Comparison of ENCODE assay signal across 13 cellular contexts in genomic region chr20:19211252-19211651, GRCh38. TPM values are rescaled to one million over a fixed set of nuclear protein-coding genes. Genes with fewer than 3 reads are reported as not detected.
DNase-seq lines count a peak whose midpoint lies in the region; ATAC-seq and TF ChIP-seq lines count a peak whose summit lies in the region.
"Had no signal": no experiment of that assay in that cellular context is flagged by ENCODE, and none has a peak within 500 bp of the region (broad histone marks: within the 10 kb centered on the region; RNA-seq: fewer than 3 reads in every experiment).

No MANE protein-coding gene starts in this region.

- intact Hi-C loops in left lung (cut with DNase I), result no loop called here

- peaks cover 23% of the 10 kb centered on the region for H3K4me1 ChIP-seq in HUES64 (ENCODE audit: insufficient read depth, low read length)
- H3K4me1 ChIP-seq in muscle layer of colon (ENCODE audit: insufficient read depth, low read length), result peaks cover 22% of the 10 kb centered on the region
- H3K4me1 ChIP-seq in subcutaneous abdominal adipose tissue (ENCODE audit: control insufficient read depth in 5 of 5, insufficient read depth in 5 of 5, low read length in 5 of 5), result peaks cover 0 to 42% (median 30%) of the 10 kb centered on the region in 5 donors
- peaks cover 9 to 19% of the 10 kb centered on the region in 2 donors for H3K4me1 ChIP-seq in left lung

- no peak overlapping the region for H3K27ac ChIP-seq in HUES64 (ENCODE audit: low read depth, low read length)
- peak overlapping the region; percentile 82 for H3K27ac ChIP-seq in muscle layer of colon (ENCODE audit: low read depth, low read length)
- H3K27ac ChIP-seq in subcutaneous abdominal adipose tissue (ENCODE audit: low read depth, low read length), result no peak overlapping the region
- H3K27ac ChIP-seq in left lung, result no peak overlapping the region

- H3K4me3 ChIP-seq in HUES64 (ENCODE audit: low read length) (peak overlapping the region; percentile 57), choroid plexus epithelial cell (ENCODE audit: low read depth, low read length) (peak overlapping the region; percentile 57), muscle layer of colon (ENCODE audit: low read depth in 1 of 2, low read length in 2 of 2) (peak overlapping the region; percentile 17 to 62), subcutaneous abdominal adipose tissue (ENCODE audit: low read depth in 1 of 5, low read length in 5 of 5) (peak overlapping the region in 3 of 5 donors; percentile 43 to 72 (median 69)), left lung (peak overlapping the region in 1 of 2 donors; percentile 52)

- ATAC-seq in GM18870 (IDR thresholded peaks at IDR 0.05; ENCODE audit: unreplicated experiment) (no peak), left lung (no peak)

- DNase-seq in choroid plexus epithelial cell (ENCODE audit: low read depth) (no peak), SHP77 treated with DMSO at 0.1 percent for 48 hours (lab: John Stamatoyannopoulos, UW) (no peak), left lung (no peak)
- DNase-seq: activated CD8-positive, alpha-beta memory T cell treated with anti-CD3 and anti-CD28 coated beads for 24 hours; activated naive CD4-positive, alpha-beta T cell treated with anti-CD3 and anti-CD28 coated beads for 36 hours; CD8-positive, alpha-beta memory T cell; NCI-H146; NCI-H774; stimulated activated naive CD4-positive, alpha-beta T cell treated with Interleukin-2 at 50 U/mL for 16 hours had no signal

- H3K27me3 ChIP-seq in HUES64 (ENCODE audit: insufficient read depth, low read length) (peaks cover 45% of the 10 kb centered on the region), muscle layer of colon (ENCODE audit: control insufficient read depth in 1 of 2, insufficient read depth in 2 of 2, low read length in 2 of 2) (no peaks in the 10 kb centered on the region), subcutaneous abdominal adipose tissue (ENCODE audit: control insufficient read depth in 5 of 5, insufficient read depth in 4 of 5, low read length in 5 of 5) (peaks cover 0 to 5% (median 2%) of the 10 kb centered on the region in 5 donors), left lung (peaks cover 6 to 49% of the 10 kb centered on the region in 2 donors)

- WGBS in HUES64, result 69% methylated on average over 5 of the region's 5 CpGs

- H3K36me3 ChIP-seq in HUES64 (ENCODE audit: insufficient read depth, low read length) (no peaks in the 10 kb centered on the region), muscle layer of colon (ENCODE audit: insufficient read depth, low read length) (no peaks in the 10 kb centered on the region), subcutaneous abdominal adipose tissue (ENCODE audit: control insufficient read depth in 5 of 5, insufficient read depth in 5 of 5, low read length in 5 of 5) (no peaks in the 10 kb centered on the region), left lung (no peaks in the 10 kb centered on the region)

- TF ChIP-seq CTCF in choroid plexus epithelial cell (conservative IDR thresholded peaks at IDR 0.05; ENCODE audit: low read depth, low read length), result no peak
- TF ChIP-seq CTCF in left lung (IDR thresholded peaks at IDR 0.05), result no peak

- H3K9me3 ChIP-seq in HUES64 (ENCODE audit: insufficient read depth, low read depth, low read length) (no peaks in the 10 kb centered on the region), muscle layer of colon (ENCODE audit: low read length) (no peaks in the 10 kb centered on the region), subcutaneous abdominal adipose tissue (ENCODE audit: control insufficient read depth in 5 of 5, low read length in 5 of 5) (no peaks in the 10 kb centered on the region), left lung (no peaks in the 10 kb centered on the region)

- no peak overlapping the region for H3K9ac ChIP-seq in HUES64 (ENCODE audit: low read depth, low read length)
- H3K9ac ChIP-seq in muscle layer of colon (ENCODE audit: low read length), result no peak overlapping the region
- peak overlapping the region in 1 of 5 donors; percentile 25 for H3K9ac ChIP-seq in subcutaneous abdominal adipose tissue (ENCODE audit: low read length in 5 of 5)

RNA-seq across cellular contexts. Expression of gene SLC24A3, which starts 1.2 kb away (rescaled TPM):
- polyA plus RNA-seq in HUES64 (2013, experiment 1 of 2), result 3.1 TPM
- 1.8 TPM for polyA plus RNA-seq in HUES64 (2013, experiment 2 of 2)
- 1 to 10 TPM; 4.4 to 6.0 TPM for total RNA-seq in left lung
- total RNA-seq: activated naive CD4-positive, alpha-beta T cell treated with anti-CD3 and anti-CD28 coated beads for 36 hours; CD8-positive, alpha-beta memory T cell had no signal
- polyA plus RNA-seq: CD8-positive, alpha-beta memory T cell had no signal
